ENCODE assay signal across 1 cellular context in the genomic region with DNA sequence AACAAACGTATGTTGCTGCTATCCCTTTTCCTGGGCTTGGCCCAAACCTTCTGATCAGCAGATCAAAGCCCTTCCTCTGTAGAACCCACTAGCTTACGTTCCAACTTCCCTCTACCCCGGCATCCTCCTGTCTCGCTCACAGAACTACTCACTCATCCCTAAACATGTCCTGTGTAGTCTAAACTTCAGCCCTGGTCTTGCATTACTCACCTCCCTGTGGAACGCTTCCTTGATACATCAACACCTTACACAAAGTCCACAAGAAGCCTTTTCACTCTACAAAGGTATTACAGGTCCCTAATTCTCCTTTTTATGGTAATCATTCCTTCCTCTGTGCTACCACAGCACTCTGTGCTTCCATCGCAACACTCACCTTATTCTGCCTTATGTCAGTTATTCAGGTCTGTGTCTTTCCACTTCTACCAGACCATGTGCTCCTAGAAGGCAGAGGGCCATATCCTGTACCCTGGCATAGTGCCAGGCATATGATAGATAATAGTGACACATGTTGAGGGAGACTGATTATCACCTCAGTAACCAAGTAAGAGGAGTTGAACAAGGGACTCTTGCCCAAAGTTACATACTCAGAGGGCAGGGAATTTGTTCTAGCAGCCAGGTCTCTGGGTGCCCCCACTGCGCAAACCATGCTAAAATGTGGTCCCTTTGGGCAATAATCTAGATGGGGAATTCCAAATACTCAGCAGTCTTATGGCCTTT.
TF ChIP-seq lines count a peak whose summit lies in the region.

No MANE protein-coding gene starts in this region.

TF ChIP-seq in HepG2, 621 proteins besides CTCF, POLR2A, EP300 and RAD21:
- no peak for TF ChIP-seq KLF11 (CRISPR knock-in tag; IDR thresholded peaks at IDR 0.05)
- TF ChIP-seq, protein P1, sequence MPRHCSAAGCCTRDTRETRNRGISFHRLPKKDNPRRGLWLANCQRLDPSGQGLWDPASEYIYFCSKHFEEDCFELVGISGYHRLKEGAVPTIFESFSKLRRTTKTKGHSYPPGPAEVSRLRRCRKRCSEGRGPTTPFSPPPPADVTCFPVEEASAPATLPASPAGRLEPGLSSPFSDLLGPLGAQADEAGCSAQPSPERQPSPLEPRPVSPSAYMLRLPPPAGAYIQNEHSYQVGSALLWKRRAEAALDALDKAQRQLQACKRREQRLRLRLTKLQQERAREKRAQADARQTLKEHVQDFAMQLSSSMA (CRISPR knock-in tag; IDR thresholded peaks at IDR 0.05), result no peak
- no peak for TF ChIP-seq SYNCRIP (IDR thresholded peaks at IDR 0.05; ENCODE audit: insufficient read depth, low read depth, low read length)
- TF ChIP-seq PHF8 (CRISPR knock-in tag; IDR thresholded peaks at IDR 0.05), result no peak
- TF ChIP-seq, protein P2, sequence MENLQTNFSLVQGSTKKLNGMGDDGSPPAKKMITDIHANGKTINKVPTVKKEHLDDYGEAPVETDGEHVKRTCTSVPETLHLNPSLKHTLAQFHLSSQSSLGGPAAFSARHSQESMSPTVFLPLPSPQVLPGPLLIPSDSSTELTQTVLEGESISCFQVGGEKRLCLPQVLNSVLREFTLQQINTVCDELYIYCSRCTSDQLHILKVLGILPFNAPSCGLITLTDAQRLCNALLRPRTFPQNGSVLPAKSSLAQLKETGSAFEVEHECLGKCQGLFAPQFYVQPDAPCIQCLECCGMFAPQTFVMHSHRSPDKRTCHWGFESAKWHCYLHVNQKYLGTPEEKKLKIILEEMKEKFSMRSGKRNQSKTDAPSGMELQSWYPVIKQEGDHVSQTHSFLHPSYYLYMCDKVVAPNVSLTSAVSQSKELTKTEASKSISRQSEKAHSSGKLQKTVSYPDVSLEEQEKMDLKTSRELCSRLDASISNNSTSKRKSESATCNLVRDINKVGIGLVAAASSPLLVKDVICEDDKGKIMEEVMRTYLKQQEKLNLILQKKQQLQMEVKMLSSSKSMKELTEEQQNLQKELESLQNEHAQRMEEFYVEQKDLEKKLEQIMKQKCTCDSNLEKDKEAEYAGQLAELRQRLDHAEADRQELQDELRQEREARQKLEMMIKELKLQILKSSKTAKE (CRISPR knock-in tag; IDR thresholded peaks at IDR 0.05; ENCODE audit: borderline replicate concordance), result 0 out of 2 replicates have a peak, but pooled peaks have one; percentile 16
- peak; percentile 77 for TF ChIP-seq LCORL (IDR thresholded peaks at IDR 0.05)
- TF ChIP-seq LCORL (CRISPR knock-in tag; IDR thresholded peaks at IDR 0.05), result no peak
- TF ChIP-seq ETV5 (CRISPR knock-in tag; IDR thresholded peaks at IDR 0.05; ENCODE audit: borderline replicate concordance), result no peak
- TF ChIP-seq, protein P3, sequence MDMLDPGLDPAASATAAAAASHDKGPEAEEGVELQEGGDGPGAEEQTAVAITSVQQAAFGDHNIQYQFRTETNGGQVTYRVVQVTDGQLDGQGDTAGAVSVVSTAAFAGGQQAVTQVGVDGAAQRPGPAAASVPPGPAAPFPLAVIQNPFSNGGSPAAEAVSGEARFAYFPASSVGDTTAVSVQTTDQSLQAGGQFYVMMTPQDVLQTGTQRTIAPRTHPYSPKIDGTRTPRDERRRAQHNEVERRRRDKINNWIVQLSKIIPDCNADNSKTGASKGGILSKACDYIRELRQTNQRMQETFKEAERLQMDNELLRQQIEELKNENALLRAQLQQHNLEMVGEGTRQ (IDR thresholded peaks at IDR 0.05; ENCODE audit: low read depth, low read length), result no peak
- TF ChIP-seq, protein P3 (CRISPR knock-in tag; IDR thresholded peaks at IDR 0.05; ENCODE audit: borderline replicate concordance), result no peak
- TF ChIP-seq, protein P4, sequence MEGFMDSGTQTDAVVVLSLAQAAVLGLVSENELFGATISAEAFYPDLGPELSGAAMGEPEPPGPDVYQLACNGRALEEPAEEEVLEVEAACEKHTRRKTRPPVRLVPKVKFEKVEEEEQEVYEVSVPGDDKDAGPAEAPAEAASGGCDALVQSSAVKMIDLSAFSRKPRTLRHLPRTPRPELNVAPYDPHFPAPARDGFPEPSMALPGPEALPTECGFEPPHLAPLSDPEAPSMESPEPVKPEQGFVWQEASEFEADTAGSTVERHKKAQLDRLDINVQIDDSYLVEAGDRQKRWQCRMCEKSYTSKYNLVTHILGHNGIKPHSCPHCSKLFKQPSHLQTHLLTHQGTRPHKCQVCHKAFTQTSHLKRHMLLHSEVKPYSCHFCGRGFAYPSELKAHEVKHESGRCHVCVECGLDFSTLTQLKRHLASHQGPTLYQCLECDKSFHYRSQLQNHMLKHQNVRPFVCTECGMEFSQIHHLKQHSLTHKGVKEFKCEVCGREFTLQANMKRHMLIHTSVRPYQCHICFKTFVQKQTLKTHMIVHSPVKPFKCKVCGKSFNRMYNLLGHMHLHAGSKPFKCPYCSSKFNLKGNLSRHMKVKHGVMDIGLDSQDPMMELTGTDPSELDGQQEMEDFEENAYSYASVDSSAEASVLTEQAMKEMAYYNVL (CRISPR knock-in tag; IDR thresholded peaks at IDR 0.05; ENCODE audit: borderline replicate concordance), result no peak
- TF ChIP-seq, protein P5, sequence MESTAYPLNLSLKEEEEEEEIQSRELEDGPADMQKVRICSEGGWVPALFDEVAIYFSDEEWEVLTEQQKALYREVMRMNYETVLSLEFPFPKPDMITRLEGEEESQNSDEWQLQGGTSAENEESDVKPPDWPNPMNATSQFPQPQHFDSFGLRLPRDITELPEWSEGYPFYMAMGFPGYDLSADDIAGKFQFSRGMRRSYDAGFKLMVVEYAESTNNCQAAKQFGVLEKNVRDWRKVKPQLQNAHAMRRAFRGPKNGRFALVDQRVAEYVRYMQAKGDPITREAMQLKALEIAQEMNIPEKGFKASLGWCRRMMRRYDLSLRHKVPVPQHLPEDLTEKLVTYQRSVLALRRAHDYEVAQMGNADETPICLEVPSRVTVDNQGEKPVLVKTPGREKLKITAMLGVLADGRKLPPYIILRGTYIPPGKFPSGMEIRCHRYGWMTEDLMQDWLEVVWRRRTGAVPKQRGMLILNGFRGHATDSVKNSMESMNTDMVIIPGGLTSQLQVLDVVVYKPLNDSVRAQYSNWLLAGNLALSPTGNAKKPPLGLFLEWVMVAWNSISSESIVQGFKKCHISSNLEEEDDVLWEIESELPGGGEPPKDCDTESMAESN (CRISPR knock-in tag; conservative IDR thresholded peaks at IDR 0.05), result no peak
- no peak for TF ChIP-seq IRX3 (CRISPR knock-in tag; IDR thresholded peaks at IDR 0.05; ENCODE audit: borderline replicate concordance, low read depth)
- TF ChIP-seq ZNF207 (IDR thresholded peaks at IDR 0.05; ENCODE audit: borderline replicate concordance), result no peak
